8 cellular contexts compared by ENCODE assay signal in genomic region chr10:18140957-18141888, GRCh38. TPM values are rescaled to one million over a fixed set of nuclear protein-coding genes. Genes with fewer than 3 reads are reported as not detected.
DNase-seq lines count a peak whose midpoint lies in the region; ATAC-seq, FAIRE-seq and TF ChIP-seq lines count a peak whose summit lies in the region.

No MANE protein-coding gene starts in this region.

- peak overlapping the region; percentile 75 for H3K4me3 Mint-ChIP-seq in Caco-2 (ENCODE audit: unreplicated experiment)

- H3K4me3 ChIP-seq in Caco-2 (ENCODE audit: low read depth, low read length) (peak overlapping the region; percentile 44), heart left ventricle (peak overlapping the region; percentile 48 to 90 (median 62)), parathyroid adenoma (ENCODE audit: low read depth, low read length) (peak overlapping the region; percentile 59)

- no peak for TF ChIP-seq POLR2A in heart left ventricle (IDR thresholded peaks at IDR 0.05)

- H3K27ac Mint-ChIP-seq in Caco-2 (ENCODE audit: unreplicated experiment), result no peak overlapping the region

- H3K27me3 ChIP-seq in Caco-2 (replicated peaks; ENCODE audit: control insufficient read depth, insufficient read depth, low read length) (peaks cover 6% of the 10 kb centered on the region), heart left ventricle (peaks cover 0 to 36% (median 0%) of the 10 kb centered on the region in 9 donors), parathyroid adenoma (ENCODE audit: control insufficient read depth, insufficient read depth, low read length) (no peaks in the 10 kb centered on the region)

- H3K27me3 Mint-ChIP-seq in Caco-2 (ENCODE audit: insufficient read depth, unreplicated experiment), result peaks cover 28% of the 10 kb centered on the region

- TF ChIP-seq CTCF in Caco-2 (IDR thresholded peaks at IDR 0.05; ENCODE audit: insufficient read depth in 1 of 2, low read depth in 1 of 2, low read length in 1 of 2, severe bottlenecking in 1 of 2, unreplicated experiment in 1 of 2) (no peak), heart left ventricle (IDR thresholded peaks at IDR 0.05) (no peak), parathyroid adenoma (IDR thresholded peaks at IDR 0.05) (no peak)

- no peak overlapping the region for H3K9ac ChIP-seq in parathyroid adenoma

- peak overlapping the region; percentile 88 for H3K4me2 ChIP-seq in parathyroid adenoma (ENCODE audit: low read length)

- peak overlapping the region; percentile 64 for H2AFZ ChIP-seq in parathyroid adenoma

- CTCF ChIA-PET in Caco-2 (lab: Charles Lee), result no interaction called here

- ATAC-seq in SK-N-SH treated with all-trans-retinoic acid at 6 μM for 48 hours (peak; percentile 62), heart left ventricle (peak in 3 of 4 donors; percentile 20 to 28 (median 24)), GM19035 (IDR thresholded peaks at IDR 0.05; ENCODE audit: unreplicated experiment) (no peak)

- H3K9me3 ChIP-seq in Caco-2 (no peaks in the 10 kb centered on the region), heart left ventricle (no peaks in the 10 kb centered on the region), parathyroid adenoma (ENCODE audit: control insufficient read depth, low read length) (no peaks in the 10 kb centered on the region)

- no peaks in the 10 kb centered on the region for H3K79me2 ChIP-seq in parathyroid adenoma

- DNase-seq in Caco-2, result no peak
- DNase-seq in heart left ventricle, result peak in 3 of 5 donors; percentile 27 to 49 (median 28)
- no peak for DNase-seq in kidney glomerular epithelial cell (lab: John Stamatoyannopoulos, UW)
- no peak for DNase-seq in OCI-M2 (lab: John Stamatoyannopoulos, UW; ENCODE audit: unreplicated experiment)
- no peak for DNase-seq in GM19239 (ENCODE audit: insufficient read length, low spot score)

- BruUV-seq in Caco-2 (replicated peaks; lab: Mats Ljungman, UMichigan), result no TSS peak

- peaks cover 4% of the 10 kb centered on the region; the same call in 1 of the 2 replicates for H3K4me1 ChIP-seq in Caco-2
- peaks cover 0 to 25% (median 5%) of the 10 kb centered on the region in 12 donors for H3K4me1 ChIP-seq in heart left ventricle
- H3K4me1 ChIP-seq in parathyroid adenoma, result no peaks in the 10 kb centered on the region

- no peaks in the 10 kb centered on the region for H3K36me3 Mint-ChIP-seq in Caco-2 (ENCODE audit: insufficient read depth, unreplicated experiment)

- POLR2A ChIA-PET in Caco-2 (lab: Charles Lee), result no interaction called here

- H3K4me1 Mint-ChIP-seq in Caco-2 (ENCODE audit: low read depth, unreplicated experiment), result no peaks in the 10 kb centered on the region

- H3K36me3 ChIP-seq in Caco-2 (ENCODE audit: control insufficient read depth, insufficient read depth, low read length) (no peaks in the 10 kb centered on the region), heart left ventricle (no peaks in the 10 kb centered on the region), parathyroid adenoma (ENCODE audit: control insufficient read depth, insufficient read depth, low read length) (no peaks in the 10 kb centered on the region)

- WGBS in heart left ventricle, 4 donors, result 3 to 5% (median 4%) methylated on average over 32 to 41 of the region's 41 CpGs

- no peaks in the 10 kb centered on the region for H3K9me3 Mint-ChIP-seq in Caco-2 (ENCODE audit: unreplicated experiment)

- intact Hi-C loops in Caco-2 (cut with micrococcal nuclease; ENCODE audit: unreplicated experiment), result loop anchor here (2.0 kb wide), 1 partner anchor 74 kb away; no protein-coding TSS in a partner anchor
- intact Hi-C loops in heart left ventricle (cut with DNase I), result loop anchor here in 7 of 10 donors (2.0 to 10.0 kb wide), 8 partner anchors 41 to 326 kb away; no protein-coding TSS in a partner anchor

- H3K27ac ChIP-seq in heart left ventricle (peak overlapping the region; percentile 55 to 93 (median 79)), parathyroid adenoma (no peak overlapping the region)

- FAIRE-seq in GM19239 (lab: Jason Lieb, UNC), result no peak

TF ChIP-seq in SK-N-SH treated with all-trans-retinoic acid at 6 μM for 48 hours, 23 proteins besides CTCF, POLR2A, EP300 and RAD21:
- TF ChIP-seq, protein P1, sequence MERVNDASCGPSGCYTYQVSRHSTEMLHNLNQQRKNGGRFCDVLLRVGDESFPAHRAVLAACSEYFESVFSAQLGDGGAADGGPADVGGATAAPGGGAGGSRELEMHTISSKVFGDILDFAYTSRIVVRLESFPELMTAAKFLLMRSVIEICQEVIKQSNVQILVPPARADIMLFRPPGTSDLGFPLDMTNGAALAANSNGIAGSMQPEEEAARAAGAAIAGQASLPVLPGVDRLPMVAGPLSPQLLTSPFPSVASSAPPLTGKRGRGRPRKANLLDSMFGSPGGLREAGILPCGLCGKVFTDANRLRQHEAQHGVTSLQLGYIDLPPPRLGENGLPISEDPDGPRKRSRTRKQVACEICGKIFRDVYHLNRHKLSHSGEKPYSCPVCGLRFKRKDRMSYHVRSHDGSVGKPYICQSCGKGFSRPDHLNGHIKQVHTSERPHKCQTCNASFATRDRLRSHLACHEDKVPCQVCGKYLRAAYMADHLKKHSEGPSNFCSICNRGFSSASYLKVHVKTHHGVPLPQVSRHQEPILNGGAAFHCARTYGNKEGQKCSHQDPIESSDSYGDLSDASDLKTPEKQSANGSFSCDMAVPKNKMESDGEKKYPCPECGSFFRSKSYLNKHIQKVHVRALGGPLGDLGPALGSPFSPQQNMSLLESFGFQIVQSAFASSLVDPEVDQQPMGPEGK (CRISPR knock-in tag; IDR thresholded peaks at IDR 0.05; ENCODE audit: borderline replicate concordance), result no peak
- TF ChIP-seq, protein P2, sequence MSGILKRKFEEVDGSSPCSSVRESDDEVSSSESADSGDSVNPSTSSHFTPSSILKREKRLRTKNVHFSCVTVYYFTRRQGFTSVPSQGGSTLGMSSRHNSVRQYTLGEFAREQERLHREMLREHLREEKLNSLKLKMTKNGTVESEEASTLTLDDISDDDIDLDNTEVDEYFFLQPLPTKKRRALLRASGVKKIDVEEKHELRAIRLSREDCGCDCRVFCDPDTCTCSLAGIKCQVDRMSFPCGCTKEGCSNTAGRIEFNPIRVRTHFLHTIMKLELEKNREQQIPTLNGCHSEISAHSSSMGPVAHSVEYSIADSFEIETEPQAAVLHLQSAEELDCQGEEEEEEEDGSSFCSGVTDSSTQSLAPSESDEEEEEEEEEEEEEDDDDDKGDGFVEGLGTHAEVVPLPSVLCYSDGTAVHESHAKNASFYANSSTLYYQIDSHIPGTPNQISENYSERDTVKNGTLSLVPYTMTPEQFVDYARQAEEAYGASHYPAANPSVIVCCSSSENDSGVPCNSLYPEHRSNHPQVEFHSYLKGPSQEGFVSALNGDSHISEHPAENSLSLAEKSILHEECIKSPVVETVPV (CRISPR knock-in tag; IDR thresholded peaks at IDR 0.05), result no peak
- no peak for TF ChIP-seq ESRRG (CRISPR knock-in tag; IDR thresholded peaks at IDR 0.05)
- TF ChIP-seq ZFP30 (CRISPR knock-in tag; IDR thresholded peaks at IDR 0.05), result no peak
- no peak for TF ChIP-seq BACH2 (CRISPR knock-in tag; IDR thresholded peaks at IDR 0.05; ENCODE audit: borderline replicate concordance)
- TF ChIP-seq ZNF565 (CRISPR knock-in tag; conservative IDR thresholded peaks at IDR 0.05; ENCODE audit: low read depth), result no peak

RNA-seq across cellular contexts. Expression of gene CACNB2, which starts 1.0 kb away (rescaled TPM):
- total RNA-seq in Caco-2 (2022) (0.98 and 1.8 TPM in 2 replicates), heart left ventricle (10 to 100 TPM; 28.2 to 63.2 (median 35.9) TPM)
- 10 to 100 TPM; 11.4 to 16.8 TPM for polyA plus RNA-seq in heart left ventricle

Comparison
In these comparisons a context has a peak if more than half of its experiments do, and no peak if none do; other contexts are left out.
1. DNase-seq: peak in heart left ventricle (3 of 5); none in Caco-2 (0 of 2), kidney glomerular epithelial cell (single experiment), OCI-M2 (single experiment) and GM19239 (single experiment).
2. RNA of gene CACNB2, which starts 1.0 kb away (total RNA-seq): 28.2 to 63.2 TPM in heart left ventricle; 0.98 to 1.8 TPM in Caco-2; every median in the first group is over 10 times any median in the second.
3. Peak in every context shown above with its lines, with median percentiles within 50 percentile points of each other: H3K4me3 ChIP-seq.